In genomic region chr2:201024518-201024917, GRCh38 we compare ENCODE assay signal across 6 cellular contexts.
"Had no signal": no experiment of that assay in that cellular context is flagged by ENCODE, and none has a peak within 500 bp of the region (broad histone marks: within the 10 kb centered on the region; RNA-seq: fewer than 3 reads in every experiment).

No MANE protein-coding gene starts in this region.

- H3K27ac Mint-ChIP-seq: GM23338, H9, IgD-negative memory B cell had no signal

- ATAC-seq: GM23338, HepG2 had no signal

- DNase-seq: H9, HCEC 1CT, KBM-7 had no signal

- H3K4me3 ChIP-seq: GM23338 had no signal

- H3K4me3 Mint-ChIP-seq: GM23338, H9, IgD-negative memory B cell had no signal

- H3K4me1 Mint-ChIP-seq: GM23338, H9 had no signal

- H3K27me3 Mint-ChIP-seq: IgD-negative memory B cell had no signal
